ENCODE assay signal across 22 cellular contexts in the genomic region with DNA sequence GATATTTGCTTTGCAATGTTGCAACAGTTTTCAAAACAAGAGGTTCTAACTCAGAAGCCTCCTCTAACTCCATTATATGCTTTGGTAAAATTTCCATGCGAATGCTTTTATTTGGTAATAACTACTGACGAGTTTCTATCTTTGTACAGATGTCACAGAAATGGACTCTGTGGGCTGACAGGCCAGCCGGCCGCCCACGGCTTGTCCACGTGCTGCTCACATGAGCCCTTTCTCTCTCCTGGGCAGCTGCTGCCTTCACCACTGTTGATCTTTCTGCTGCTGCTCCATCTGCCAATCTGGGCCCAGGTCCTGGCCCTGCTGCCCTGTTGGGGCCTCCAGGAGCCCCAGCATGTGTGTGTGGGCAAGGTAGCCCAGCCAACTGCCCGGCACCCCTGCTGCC.
DNase-seq lines count a peak whose midpoint lies in the region; ATAC-seq, FAIRE-seq and TF ChIP-seq lines count a peak whose summit lies in the region.
"Had no signal": no experiment of that assay in that cellular context is flagged by ENCODE, and none has a peak within 500 bp of the region (broad histone marks: within the 10 kb centered on the region; RNA-seq: fewer than 3 reads in every experiment).

No MANE protein-coding gene starts in this region.

- H3K36me3 ChIP-seq in CD8-positive, alpha-beta T cell (ENCODE audit: insufficient read depth, low read length) = no peaks in the 10 kb centered on the region
- H3K36me3 ChIP-seq in right atrium auricular region = no peaks in the 10 kb centered on the region
- H3K36me3 ChIP-seq: BE2C, HAP-1 had no signal

- no peak for ATAC-seq in CD8-positive, alpha-beta T cell
- ATAC-seq in GM19397 (IDR thresholded peaks at IDR 0.05; ENCODE audit: unreplicated experiment) = no peak
- ATAC-seq: A549, Panc1 had no signal

- FAIRE-seq in islet of Langerhans (lab: Jason Lieb, UNC) = peak; percentile 82
- FAIRE-seq: A549 had no signal

- H3K27ac ChIP-seq in CD8-positive, alpha-beta T cell (ENCODE audit: low read depth, low read length) = no peak overlapping the region
- no peak overlapping the region for H3K27ac ChIP-seq in right atrium auricular region
- H3K27ac ChIP-seq: A549, HL-60 had no signal

- no peak overlapping the region for H3K4me3 Mint-ChIP-seq in CD8-positive, alpha-beta T cell

- intact Hi-C loops in CD8-positive, alpha-beta T cell (cut with DNase I, micrococcal nuclease) = no loop called here

- peaks cover 13% of the 10 kb centered on the region for H3K9me3 Mint-ChIP-seq in CD8-positive, alpha-beta T cell

- H3K27me3 ChIP-seq in CD8-positive, alpha-beta T cell (ENCODE audit: insufficient read depth, low read length) = no peaks in the 10 kb centered on the region
- H3K27me3 ChIP-seq in right atrium auricular region = no peaks in the 10 kb centered on the region
- H3K27me3 ChIP-seq: BE2C had no signal

- H3K4me3 ChIP-seq in CD8-positive, alpha-beta T cell (ENCODE audit: low read depth, low read length) = no peak overlapping the region
- H3K4me3 ChIP-seq in right atrium auricular region = no peak overlapping the region
- H3K4me3 ChIP-seq: A549, HAP-1 had no signal

- no peaks in the 10 kb centered on the region for H3K9me3 ChIP-seq in CD8-positive, alpha-beta T cell (ENCODE audit: low read length)
- peaks cover 0 to 8% of the 10 kb centered on the region in 2 donors for H3K9me3 ChIP-seq in right atrium auricular region
- H3K9me3 ChIP-seq: BE2C, HAP-1, SK-N-SH had no signal

- TF ChIP-seq CTCF in CD8-positive, alpha-beta T cell (IDR thresholded peaks at IDR 0.05) = no peak
- no peak for TF ChIP-seq CTCF in right atrium auricular region (IDR thresholded peaks at IDR 0.05)

- peak; percentile 46 for DNase-seq in OCI-M1 (lab: John Stamatoyannopoulos, UW)
- peak; percentile 70 for DNase-seq in myocyte (ENCODE audit: low read depth)
- peak; percentile 8 for DNase-seq in ureter (ENCODE audit: low spot score)
- no peak for DNase-seq in CD8-positive, alpha-beta T cell
- no peak for DNase-seq in right atrium auricular region (ENCODE audit: low spot score)
- DNase-seq: BE2C; DMS79 treated with DMSO at 0.1 percent for 48 hours; KG1; NCI-H1092 treated with DMSO at 0.1 percent for 48 hours; NCI-H2029 treated with DMSO at 0.1 percent for 48 hours; NCI-H226; NCI-H524; NCI-H774; NK-92 treated with Interleukin-12 subunit alpha and Interleukin-12 subunit beta, amount 100 ng/mL, for 24 hours; SIG-M5; SK-N-SH had no signal

- H3K27me3 Mint-ChIP-seq in CD8-positive, alpha-beta T cell (ENCODE audit: low read depth) = no peaks in the 10 kb centered on the region

- H3K36me3 Mint-ChIP-seq in CD8-positive, alpha-beta T cell = no peaks in the 10 kb centered on the region

- no peak overlapping the region for H3K27ac Mint-ChIP-seq in CD8-positive, alpha-beta T cell

- H3K4me1 Mint-ChIP-seq in CD8-positive, alpha-beta T cell (ENCODE audit: low read depth) = no peaks in the 10 kb centered on the region

- H3K4me1 ChIP-seq in CD8-positive, alpha-beta T cell (ENCODE audit: insufficient read depth, low read length) = no peaks in the 10 kb centered on the region
- no peaks in the 10 kb centered on the region for H3K4me1 ChIP-seq in right atrium auricular region
- H3K4me1 ChIP-seq: A549, BE2C, HAP-1 had no signal

- POLR2A ChIA-PET in CD8-positive, alpha-beta T cell (lab: Charles Lee) = no interaction called here

- CTCF ChIA-PET in CD8-positive, alpha-beta T cell (lab: Charles Lee) = no interaction called here

Comparison
In these comparisons a context has a peak if more than half of its experiments do, and no peak if none do; other contexts are left out.
1. DNase-seq: peak in OCI-M1 (single experiment), myocyte (single experiment) and ureter (single experiment); none in CD8-positive, alpha-beta T cell (0 of 7) and right atrium auricular region (single experiment).